In genomic region chr21:41786521-41786987, GRCh38 we compare ENCODE assay signal across 13 cellular contexts. TPM values are rescaled to one million over a fixed set of nuclear protein-coding genes. Genes with fewer than 3 reads are reported as not detected.
DNase-seq lines count a peak whose midpoint lies in the region; ATAC-seq, FAIRE-seq and TF ChIP-seq lines count a peak whose summit lies in the region.
"Had no signal": no experiment of that assay in that cellular context is flagged by ENCODE, and none has a peak within 500 bp of the region (broad histone marks: within the 10 kb centered on the region; RNA-seq: fewer than 3 reads in every experiment).

No MANE protein-coding gene starts in this region.

- ATAC-seq in pancreas (peak; percentile 51 to 77 (median 66)), GM18907 (IDR thresholded peaks at IDR 0.05; ENCODE audit: unreplicated experiment) (no peak), GM21737 (IDR thresholded peaks at IDR 0.05; ENCODE audit: unreplicated experiment) (no peak)
- no peak for ATAC-seq in stimulated activated memory B cell treated with anti-CD40 and anti-IgM and Interleukin-4, amounts not matched to agents 10 μg/mL and 1 μg/mL and 100 μg/mL, for 72 hours

- FAIRE-seq in pancreas (lab: Jason Lieb, UNC) = no peak
- FAIRE-seq: endothelial cell of umbilical vein had no signal

- peak overlapping the region in 1 of 4 donors; percentile 11 for H3K27ac ChIP-seq in pancreas
- no peak overlapping the region for H3K27ac ChIP-seq in colonic mucosa

- H3K36me3 ChIP-seq in pancreas (no peaks in the 10 kb centered on the region), colonic mucosa (no peaks in the 10 kb centered on the region)

- peaks cover 3% of the 10 kb centered on the region for H3K9me3 Mint-ChIP-seq in stimulated activated memory B cell treated with anti-CD40 and anti-IgM and Interleukin-4, amounts not matched to agents 10 μg/mL and 1 μg/mL and 100 μg/mL, for 72 hours

- H3K27me3 ChIP-seq in pancreas (no peaks in the 10 kb centered on the region), colonic mucosa (peaks cover 39% of the 10 kb centered on the region)

- H3K4me1 Mint-ChIP-seq in stimulated activated memory B cell treated with anti-CD40 and anti-IgM and Interleukin-4, amounts not matched to agents 10 μg/mL and 1 μg/mL and 100 μg/mL, for 72 hours = no peaks in the 10 kb centered on the region

- no peaks in the 10 kb centered on the region for H3K36me3 Mint-ChIP-seq in stimulated activated memory B cell treated with anti-CD40 and anti-IgM and Interleukin-4, amounts not matched to agents 10 μg/mL and 1 μg/mL and 100 μg/mL, for 72 hours

- H3K4me3 ChIP-seq in pancreas = no peak overlapping the region
- no peak overlapping the region for H3K4me3 ChIP-seq in colonic mucosa

- H3K4me1 ChIP-seq in pancreas (no peaks in the 10 kb centered on the region), colonic mucosa (peaks cover 4% of the 10 kb centered on the region)

- no peak overlapping the region for H3K4me3 Mint-ChIP-seq in stimulated activated memory B cell treated with anti-CD40 and anti-IgM and Interleukin-4, amounts not matched to agents 10 μg/mL and 1 μg/mL and 100 μg/mL, for 72 hours

- H3K9me3 ChIP-seq in pancreas (no peaks in the 10 kb centered on the region), colonic mucosa (no peaks in the 10 kb centered on the region)

- DNase-seq in Daoy (ENCODE audit: low read depth) (peak; percentile 98), NCI-H345 (lab: John Stamatoyannopoulos, UW) (peak; percentile 52), dedifferentiated amniotic fluid mesenchymal stem cell (ENCODE audit: extremely low spot score) (peak; percentile 59), pancreas (peak in 1 of 6 donors; percentile 65), colonic mucosa (no peak)
- DNase-seq: NCI-H524 treated with DMSO at 0.1 percent for 48 hours; occipital lobe; stimulated activated CD4-positive, alpha-beta T cell treated with anti-CD3 and anti-CD28 coated beads, Interleukin-2, amount 100 ng/mL, for 24 hours had no signal

- H3K27ac Mint-ChIP-seq in stimulated activated memory B cell treated with anti-CD40 and anti-IgM and Interleukin-4, amounts not matched to agents 10 μg/mL and 1 μg/mL and 100 μg/mL, for 72 hours = no peak overlapping the region

- TF ChIP-seq CTCF in pancreas (IDR thresholded peaks at IDR 0.05) (no peak), colonic mucosa (IDR thresholded peaks at IDR 0.05) (no peak)

- H3K9ac ChIP-seq in colonic mucosa (ENCODE audit: low read depth in 2 of 2, low read length in 2 of 2) = no peak overlapping the region

- H3K27me3 Mint-ChIP-seq in stimulated activated memory B cell treated with anti-CD40 and anti-IgM and Interleukin-4, amounts not matched to agents 10 μg/mL and 1 μg/mL and 100 μg/mL, for 72 hours = peaks cover 59% of the 10 kb centered on the region

- intact Hi-C loops in pancreas (cut with DNase I) (no loop called here), colonic mucosa (cut with DNase I) (no loop called here)

- WGBS in pancreas, 2 donors = 28 to 31% methylated on average over 13 of the region's 13 CpGs

RNA-seq across cellular contexts. Expression of gene RIPK4, which starts 19.7 kb away (rescaled TPM):
- 33.6 and 39.5 TPM in 2 replicates for total RNA-seq in Daoy (2014; rRNA removed; shearing (Covaris generic))
- total RNA-seq in pancreas = 10 to 100 TPM in 4 of 6 donors, 1 to 10 TPM in 2; 7.7 to 18.2 (median 12.8) TPM
- 10 to 100 TPM in 1 of 2 donors, 1 to 10 TPM in 1; 9.4 to 16.6 TPM for polyA plus RNA-seq in pancreas
- 10 to 100 TPM; 10.1 to 10.5 TPM for total RNA-seq in colonic mucosa
- total RNA-seq: endothelial cell of umbilical vein; T-helper 1 cell treated with Interleukin-12 subunit alpha and Interleukin-12 subunit beta and Interleukin-4 antibody, amounts not matched to agents 30 ng/mL and 1 ng/mL, for 36 hours had no signal
- polyA plus RNA-seq: endothelial cell of umbilical vein had no signal

Comparison
In these comparisons a context has a peak if more than half of its experiments do, and no peak if none do; other contexts are left out.
1. ATAC-seq: peak in pancreas (4 of 4); none in GM18907 (single experiment), GM21737 (single experiment) and stimulated activated memory B cell treated with anti-CD40 and anti-IgM and Interleukin-4, amounts not matched to agents 10 μg/mL and 1 μg/mL and 100 μg/mL, for 72 hours (single experiment).